Comparison of ENCODE assay signal across 18 cellular contexts in the genomic region with DNA sequence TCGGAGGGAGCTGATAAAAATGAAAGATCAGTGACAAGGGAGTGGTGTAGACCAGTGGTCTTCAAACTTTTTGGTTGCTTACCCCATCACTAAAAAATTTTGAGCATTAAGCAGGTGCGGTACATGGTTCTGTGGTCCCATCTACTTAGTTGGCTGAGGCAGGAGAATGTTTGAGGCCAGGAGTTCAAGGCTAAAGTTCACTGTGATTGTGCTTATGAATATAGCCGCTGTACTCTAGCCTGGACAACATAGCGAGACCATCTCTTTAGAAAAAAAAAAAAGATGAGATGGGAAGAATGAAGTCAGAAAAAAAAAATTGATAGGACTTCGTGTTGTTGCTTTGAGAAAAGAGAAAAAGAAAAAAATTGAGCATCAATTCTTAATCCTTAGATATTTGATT.
"Had no signal": no experiment of that assay in that cellular context is flagged by ENCODE, and none has a peak within 500 bp of the region (broad histone marks: within the 10 kb centered on the region; RNA-seq: fewer than 3 reads in every experiment).

No MANE protein-coding gene starts in this region.

- H3K9me2 ChIP-seq: SK-N-SH had no signal

- H3K9ac ChIP-seq: SK-N-SH had no signal

- H3K4me2 ChIP-seq: SK-N-SH had no signal

- DNase-seq: KBM-7, MM.1S, NCI-H1092 treated with DMSO at 0.1 percent for 48 hours, NCI-H1436, NCI-H187, NCI-H2029, NCI-H2081 treated with DMSO at 0.1 percent for 48 hours, NCI-H2171, NCI-H226, NCI-H446, NCI-H510A, NCI-H524 treated with DMSO at 0.1 percent for 48 hours, NCI-H69, NCI-H774, Right ventricle myocardium superior, RPMI8226, SK-N-SH, SW 1271 had no signal

- H3K9me3 ChIP-seq: SK-N-SH had no signal
